ENCODE assay signal across 8 cellular contexts in the genomic region with DNA sequence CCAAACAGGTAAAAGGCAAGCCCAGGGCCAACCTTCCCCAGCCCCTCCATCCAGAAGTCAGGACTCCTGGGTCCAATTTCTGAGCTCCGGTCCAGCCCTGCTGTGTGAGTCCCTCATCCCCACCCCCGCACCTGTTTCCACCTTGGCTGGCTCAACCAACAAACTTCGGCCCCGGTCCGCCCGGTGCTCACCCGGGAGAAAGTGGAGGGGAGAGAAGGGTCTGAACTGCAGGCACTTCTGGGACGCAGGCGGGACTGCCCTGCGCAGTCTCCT. TPM values are rescaled to one million over a fixed set of nuclear protein-coding genes. Genes with fewer than 3 reads are reported as not detected.
DNase-seq lines count a peak whose midpoint lies in the region; ATAC-seq and TF ChIP-seq lines count a peak whose summit lies in the region.

No MANE protein-coding gene starts in this region.

- DNase-seq in Right ventricle myocardium superior (no peak), left cardiac atrium (no peak), kidney epithelial cell (ENCODE audit: low read depth) (no peak), thyroid gland (no peak), DMS114 treated with DMSO at 0.1 percent for 48 hours (lab: John Stamatoyannopoulos, UW; ENCODE audit: unreplicated experiment) (no peak)
- no peak for DNase-seq in activated naive CD8-positive, alpha-beta T cell treated with anti-CD3 and anti-CD28 coated beads for 36 hours

- H3K27me3 ChIP-seq in kidney epithelial cell (ENCODE audit: control insufficient read depth, insufficient read depth, low read length), result no peaks in the 10 kb centered on the region
- no peaks in the 10 kb centered on the region for H3K27me3 ChIP-seq in thyroid gland

- peak overlapping the region; percentile 90 for H3K4me3 Mint-ChIP-seq in activated naive CD8-positive, alpha-beta T cell treated with anti-CD3 and anti-CD28 coated beads for 36 hours

- peaks cover 27% of the 10 kb centered on the region for H3K4me1 Mint-ChIP-seq in activated naive CD8-positive, alpha-beta T cell treated with anti-CD3 and anti-CD28 coated beads for 36 hours

- 6 to 19% methylated on average over 10 of the region's 10 CpGs for WGBS in thyroid gland, 2 donors

- TF ChIP-seq POLR2A in thyroid gland (IDR thresholded peaks at IDR 0.05), result no peak

- TF ChIP-seq CTCF in kidney epithelial cell (IDR thresholded peaks at IDR 0.05; ENCODE audit: insufficient read depth, low read length, poor library complexity, severe bottlenecking), result no peak
- TF ChIP-seq CTCF in thyroid gland (IDR thresholded peaks at IDR 0.05), result no peak

- H3K36me3 Mint-ChIP-seq in activated naive CD8-positive, alpha-beta T cell treated with anti-CD3 and anti-CD28 coated beads for 36 hours, result peaks cover 2% of the 10 kb centered on the region

- H3K4me1 ChIP-seq in thyroid gland, result peaks cover 39 to 47% of the 10 kb centered on the region in 2 donors

- H3K36me3 ChIP-seq in kidney epithelial cell (ENCODE audit: control insufficient read depth, insufficient read depth, low read length), result no peaks in the 10 kb centered on the region
- no peaks in the 10 kb centered on the region for H3K36me3 ChIP-seq in thyroid gland

- ATAC-seq in Right ventricle myocardium superior (ENCODE audit: poor library complexity) (peak; percentile 1), left cardiac atrium (no peak), GM18858 (IDR thresholded peaks at IDR 0.05; ENCODE audit: unreplicated experiment) (no peak), HG02870 (IDR thresholded peaks at IDR 0.05; ENCODE audit: unreplicated experiment) (no peak)

- no peaks in the 10 kb centered on the region for H3K9me3 ChIP-seq in thyroid gland

- H3K27ac ChIP-seq in thyroid gland, result peak overlapping the region; percentile 38 to 88 (median 85)

- H3K27me3 Mint-ChIP-seq in activated naive CD8-positive, alpha-beta T cell treated with anti-CD3 and anti-CD28 coated beads for 36 hours, result no peaks in the 10 kb centered on the region

- H3K27ac Mint-ChIP-seq in activated naive CD8-positive, alpha-beta T cell treated with anti-CD3 and anti-CD28 coated beads for 36 hours, result peak overlapping the region; percentile 74

- peak overlapping the region; percentile 86 for H3K4me3 ChIP-seq in kidney epithelial cell (ENCODE audit: low read depth, low read length)
- H3K4me3 ChIP-seq in thyroid gland (replicated peaks in 1 of 3), result peak overlapping the region; percentile 17 to 72 (median 24)

- intact Hi-C loops in Right ventricle myocardium superior (cut with DNase I), result no loop called here
- intact Hi-C loops in left cardiac atrium (cut with DNase I), result no loop called here
- intact Hi-C loops in thyroid gland (cut with DNase I), result no loop called here

- no peaks in the 10 kb centered on the region for H3K9me3 Mint-ChIP-seq in activated naive CD8-positive, alpha-beta T cell treated with anti-CD3 and anti-CD28 coated beads for 36 hours

RNA-seq across cellular contexts. Expression of gene RHBDF2, which starts 0.5 kb away (rescaled TPM):
- total RNA-seq in Right ventricle myocardium superior (15.4 TPM), left cardiac atrium (10 to 100 TPM; 16.0 to 18.9 TPM), kidney epithelial cell (101 and 111 TPM in 2 replicates), thyroid gland (10 to 100 TPM; 16.4 to 31.1 (median 22.1) TPM)
- 10 to 100 TPM; 20.7 to 22.2 TPM for total RNA-seq in activated naive CD8-positive, alpha-beta T cell treated with anti-CD3 and anti-CD28 coated beads for 36 hours

RNA-seq across cellular contexts. Expression of gene AANAT, which starts 33.3 kb away (rescaled TPM):
- not detected for total RNA-seq in Right ventricle myocardium superior
- total RNA-seq in left cardiac atrium, result not detected
- total RNA-seq in activated naive CD8-positive, alpha-beta T cell treated with anti-CD3 and anti-CD28 coated beads for 36 hours, result under 1 TPM in 1 of 2 experiments, not detected in 1; 0.36 TPM
- not detected in 2 replicates for total RNA-seq in kidney epithelial cell
- total RNA-seq in thyroid gland, result under 1 TPM in 1 of 4 donors, not detected in 3; 0.81 TPM

RNA-seq across cellular contexts. Expression of gene CYGB, which starts 36.8 kb away (rescaled TPM):
- total RNA-seq in Right ventricle myocardium superior, result 34.2 TPM
- total RNA-seq in left cardiac atrium, result 10 to 100 TPM; 45.7 to 70.8 TPM
- total RNA-seq in activated naive CD8-positive, alpha-beta T cell treated with anti-CD3 and anti-CD28 coated beads for 36 hours, result under 1 TPM; 0.33 to 0.62 TPM
- 16.9 and 19.9 TPM in 2 replicates for total RNA-seq in kidney epithelial cell
- total RNA-seq in thyroid gland, result 10 to 100 TPM; 14.7 to 32.3 (median 25.6) TPM

RNA-seq across cellular contexts. Expression of gene PRCD, which starts 39.2 kb away (rescaled TPM):
- total RNA-seq in Right ventricle myocardium superior (4.0 TPM), left cardiac atrium (1 to 10 TPM; 5.5 to 7.7 TPM), kidney epithelial cell (not detected in 2 replicates), thyroid gland (1 to 10 TPM; 1.5 to 8.3 (median 4.2) TPM)
- under 1 TPM; 0.36 to 0.66 TPM for total RNA-seq in activated naive CD8-positive, alpha-beta T cell treated with anti-CD3 and anti-CD28 coated beads for 36 hours

RNA-seq across cellular contexts. Expression of gene UBE2O, which starts 47.7 kb away (rescaled TPM):
- 35.9 TPM for total RNA-seq in Right ventricle myocardium superior
- total RNA-seq in left cardiac atrium, result 10 to 100 TPM; 28.3 to 29.1 TPM
- 10 to 100 TPM; 37.7 to 38.4 TPM for total RNA-seq in activated naive CD8-positive, alpha-beta T cell treated with anti-CD3 and anti-CD28 coated beads for 36 hours
- 12.6 and 15.5 TPM in 2 replicates for total RNA-seq in kidney epithelial cell
- total RNA-seq in thyroid gland, result 10 to 100 TPM; 26.3 to 47.9 (median 37.3) TPM

Comparison
In these comparisons a context has a peak if more than half of its experiments do, and no peak if none do; other contexts are left out.
1. RNA of gene CYGB, which starts 36.8 kb away (total RNA-seq): 45.7 to 70.8 TPM in left cardiac atrium, 34.2 TPM in Right ventricle myocardium superior (single experiment), 14.7 to 32.3 TPM in thyroid gland and 16.9 to 19.9 TPM in kidney epithelial cell; 0.33 to 0.62 TPM in activated naive CD8-positive, alpha-beta T cell treated with anti-CD3 and anti-CD28 coated beads for 36 hours; every median in the first group is over 4 times any median in the second.